Comparison of ENCODE assay signal across 21 cellular contexts in the genomic region with DNA sequence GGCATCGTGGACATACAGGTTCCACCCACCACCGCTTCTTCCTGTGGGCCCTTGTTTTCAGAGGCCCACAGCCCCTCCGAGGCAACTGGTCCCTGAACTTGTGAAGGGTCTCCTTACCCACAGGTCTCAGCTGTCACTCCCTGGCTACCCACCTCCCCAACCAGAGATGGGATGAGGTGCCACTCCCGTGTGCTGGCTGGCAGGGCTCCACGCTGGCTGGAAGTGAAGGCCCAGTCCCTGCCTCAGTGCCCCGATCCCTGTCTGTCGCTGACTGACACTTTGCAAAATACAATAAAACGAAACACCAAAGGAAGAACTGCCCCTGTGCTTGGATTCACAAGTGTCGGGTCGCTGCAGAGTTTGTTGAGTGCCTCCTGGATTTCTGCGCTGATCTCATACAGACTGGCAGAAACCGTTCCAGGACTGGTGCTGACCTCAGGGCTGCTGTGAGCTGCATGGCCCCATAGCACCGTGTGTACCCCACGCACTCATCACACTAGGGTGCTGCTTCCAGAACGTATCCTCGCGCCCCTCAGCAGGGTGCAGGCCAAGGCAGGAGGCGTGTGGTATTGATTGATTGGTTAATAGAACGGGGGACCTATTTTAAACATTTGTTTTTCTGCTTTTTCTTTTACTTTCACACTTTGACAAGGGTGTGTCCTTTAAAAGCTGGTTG.
"Had no signal": no experiment of that assay in that cellular context is flagged by ENCODE, and none has a peak within 500 bp of the region (broad histone marks: within the 10 kb centered on the region; RNA-seq: fewer than 3 reads in every experiment).

No MANE protein-coding gene starts in this region.

- H3K27ac Mint-ChIP-seq: memory B cell; natural killer cell treated with Interleukin-12 subunit alpha and Interleukin-12 subunit beta and Interleukin-15 and Interleukin-18, amount 100 ng/mL, for 72 hours had no signal

- H3K27me3 Mint-ChIP-seq: natural killer cell treated with Interleukin-12 subunit alpha and Interleukin-12 subunit beta and Interleukin-15 and Interleukin-18, amount 100 ng/mL, for 72 hours had no signal

- H3K4me3 Mint-ChIP-seq: memory B cell; natural killer cell treated with Interleukin-12 subunit alpha and Interleukin-12 subunit beta and Interleukin-15 and Interleukin-18, amount 100 ng/mL, for 72 hours had no signal

- H3K36me3 Mint-ChIP-seq: natural killer cell treated with Interleukin-12 subunit alpha and Interleukin-12 subunit beta and Interleukin-15 and Interleukin-18, amount 100 ng/mL, for 72 hours had no signal

- H3K9me3 Mint-ChIP-seq: natural killer cell treated with Interleukin-12 subunit alpha and Interleukin-12 subunit beta and Interleukin-15 and Interleukin-18, amount 100 ng/mL, for 72 hours had no signal

- DNase-seq: cortex of kidney; dorsolateral prefrontal cortex; effector memory CD4-positive, alpha-beta T cell; gastrocnemius medialis; left cardiac atrium; left ventricle myocardium inferior; lower lobe of right lung; midbrain; occipital lobe; psoas muscle; retina; small intestine; stimulated activated CD4-positive, alpha-beta T cell treated with anti-CD3 and anti-CD28 coated beads, Interleukin-12 subunit alpha, Interleukin-12 subunit beta, amount 100 ng/mL, for 4 hours; stimulated activated naive CD4-positive, alpha-beta T cell treated with Interleukin-2 at 50 U/mL for 16 hours; thyroid gland; upper lobe of left lung; uterus had no signal

- H3K9me3 ChIP-seq: esophagus muscularis mucosa, gastrocnemius medialis, left ventricle myocardium inferior, lower lobe of right lung, psoas muscle, suprapubic skin, thyroid gland, upper lobe of left lung, uterus had no signal

- ATAC-seq: gastrocnemius medialis, left cardiac atrium had no signal
